ENCODE assay signal across 8 cellular contexts in the genomic region with DNA sequence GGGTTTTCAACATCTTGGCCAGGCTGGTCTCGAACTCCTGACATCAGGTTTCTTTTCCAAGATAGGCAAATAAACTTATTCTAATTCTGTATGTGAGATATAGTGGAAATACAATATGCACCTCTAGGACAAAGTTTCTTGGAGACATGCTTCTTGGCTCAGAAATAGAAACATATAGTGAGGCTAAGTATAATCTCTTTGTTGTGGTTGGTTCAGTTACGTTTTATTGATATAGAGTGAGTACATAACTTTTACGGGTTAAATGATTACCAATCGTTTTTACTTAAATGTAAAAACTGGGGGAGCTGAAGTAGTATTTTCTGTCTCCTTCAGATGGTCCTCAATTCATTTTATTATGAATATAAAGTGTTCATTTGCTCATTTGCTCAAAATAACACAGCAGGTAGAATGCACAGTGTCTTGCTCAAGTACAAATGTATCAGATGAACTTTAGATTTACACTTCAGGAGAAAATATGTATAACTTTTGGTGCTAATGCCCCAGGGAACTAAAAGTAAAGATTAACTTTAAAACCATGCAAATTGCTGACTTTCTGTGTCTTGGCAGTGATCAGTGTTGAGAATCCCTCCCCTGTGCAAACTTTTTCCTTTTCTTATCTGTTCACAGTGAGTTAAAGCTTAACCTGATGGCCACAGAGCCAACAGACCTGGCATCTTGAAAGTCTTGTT.
DNase-seq lines count a peak whose midpoint lies in the region; ATAC-seq and TF ChIP-seq lines count a peak whose summit lies in the region.

No MANE protein-coding gene starts in this region.

- no peaks in the 10 kb centered on the region for H3K9me3 ChIP-seq in heart left ventricle
- no peaks in the 10 kb centered on the region for H3K9me3 ChIP-seq in uterus

- H3K4me1 ChIP-seq in heart left ventricle (peaks cover 11 to 94% (median 80%) of the 10 kb centered on the region in 12 donors), uterus (peaks cover 0 to 7% of the 10 kb centered on the region in 2 donors)

- no peak overlapping the region for H3K4me3 ChIP-seq in heart left ventricle
- H3K4me3 ChIP-seq in fibroblast of the aortic adventitia (ENCODE audit: low read depth, low read length) = no peak overlapping the region
- H3K4me3 ChIP-seq in uterus = no peak overlapping the region

- DNase-seq in heart left ventricle (no peak), Right ventricle myocardium superior (no peak), fibroblast of the aortic adventitia (ENCODE audit: low read depth) (peak; percentile 42), uterus (no peak), NCI-H82 treated with DMSO at 0.1 percent for 48 hours (lab: John Stamatoyannopoulos, UW; ENCODE audit: unreplicated experiment) (no peak), KG1 (lab: John Stamatoyannopoulos, UW) (no peak), AG08396 (ENCODE audit: low spot score) (no peak)

- H3K27ac ChIP-seq in heart left ventricle (peak overlapping the region in 11 of 12 donors; percentile 29 to 89 (median 73)), uterus (peak overlapping the region; percentile 94 to 95)

- ATAC-seq in heart left ventricle = no peak
- ATAC-seq in Right ventricle myocardium superior (ENCODE audit: poor library complexity) = no peak
- ATAC-seq in HG03432 (IDR thresholded peaks at IDR 0.05; ENCODE audit: unreplicated experiment) = peak; percentile 73

- intact Hi-C loops in heart left ventricle (cut with DNase I) = loop anchor here in 1 of 10 donors (2.0 kb wide), 1 partner anchor 16 kb away; no protein-coding TSS in a partner anchor
- intact Hi-C loops in Right ventricle myocardium superior (cut with DNase I) = no loop called here
- intact Hi-C loops in uterus (cut with DNase I; ENCODE audit: low total_unique reads) = no loop called here

- WGBS in heart left ventricle, 4 donors = 61 to 69% (median 65%) methylated on average over 4 of the region's 4 CpGs

- no peak for TF ChIP-seq CTCF in heart left ventricle (IDR thresholded peaks at IDR 0.05)
- TF ChIP-seq CTCF in fibroblast of the aortic adventitia (IDR thresholded peaks at IDR 0.05; ENCODE audit: insufficient read depth, low read length) = no peak
- TF ChIP-seq CTCF in uterus (IDR thresholded peaks at IDR 0.05) = no peak

- H3K27me3 ChIP-seq in heart left ventricle (no peaks in the 10 kb centered on the region), uterus (no peaks in the 10 kb centered on the region)

- TF ChIP-seq POLR2A in heart left ventricle (IDR thresholded peaks at IDR 0.05) = no peak
- TF ChIP-seq POLR2A in uterus (IDR thresholded peaks at IDR 0.05) = no peak

- H3K36me3 ChIP-seq in heart left ventricle (no peaks in the 10 kb centered on the region), uterus (no peaks in the 10 kb centered on the region)
